Comparison of ENCODE assay signal across 1 cellular context in the genomic region with DNA sequence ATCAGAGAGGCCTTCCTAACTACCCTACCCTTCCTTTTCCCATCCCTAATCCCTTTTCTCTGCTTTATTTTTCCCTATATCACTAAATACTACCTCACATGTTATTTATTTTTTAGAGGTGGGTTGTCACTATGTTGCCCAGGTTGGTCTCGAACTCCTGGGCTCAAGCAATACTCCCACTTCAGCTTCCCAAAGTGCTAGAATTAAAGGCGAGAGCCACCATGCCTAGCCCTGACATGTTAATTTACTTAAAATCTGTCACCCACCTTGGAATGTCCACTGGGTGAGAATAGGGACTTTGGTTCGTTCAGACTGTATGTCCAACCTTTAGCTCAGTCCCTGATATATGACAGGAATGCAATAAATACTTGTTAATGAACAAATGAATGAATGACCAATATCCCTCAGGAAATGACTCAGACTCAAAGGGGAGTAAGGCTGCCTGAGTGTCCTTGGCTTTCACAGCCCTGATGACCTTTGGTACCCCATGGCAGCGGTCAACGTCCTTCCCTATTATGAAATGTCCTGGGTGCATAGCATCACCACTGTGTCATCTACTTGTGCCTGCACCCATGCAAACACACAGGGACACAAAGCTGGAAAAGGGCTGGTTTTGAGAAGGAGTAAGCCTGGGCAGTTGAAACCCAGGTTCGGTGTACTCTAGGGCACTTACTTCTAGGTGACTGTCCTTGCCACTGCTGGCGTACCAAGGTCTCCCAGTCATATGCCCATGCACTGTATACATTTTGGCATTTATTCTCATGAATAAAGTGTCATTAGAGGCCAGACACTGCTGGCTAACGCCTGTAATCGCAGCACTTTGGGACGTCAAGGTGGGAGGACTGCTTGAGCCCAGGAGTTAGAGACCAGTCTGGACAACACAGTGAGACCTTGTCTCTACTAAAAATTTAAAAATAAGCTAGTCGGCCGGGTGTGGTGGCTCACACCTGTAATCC.
TF ChIP-seq lines count a peak whose summit lies in the region.

No MANE protein-coding gene starts in this region.

TF ChIP-seq in endothelial cell of umbilical vein, 7 proteins besides CTCF, POLR2A, EP300 and RAD21:
- TF ChIP-seq, protein P1, sequence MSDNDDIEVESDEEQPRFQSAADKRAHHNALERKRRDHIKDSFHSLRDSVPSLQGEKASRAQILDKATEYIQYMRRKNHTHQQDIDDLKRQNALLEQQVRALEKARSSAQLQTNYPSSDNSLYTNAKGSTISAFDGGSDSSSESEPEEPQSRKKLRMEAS (IDR thresholded peaks at IDR 0.05; ENCODE audit: insufficient read depth, insufficient read length), result no peak
- no peak for TF ChIP-seq MYC (IDR thresholded peaks at IDR 0.05; ENCODE audit: low read depth, low read length)
- TF ChIP-seq FOS (IDR thresholded peaks at IDR 0.05; ENCODE audit: borderline replicate concordance, insufficient read depth, low read length), result peak; percentile 87
- peak; percentile 85 for TF ChIP-seq JUN (IDR thresholded peaks at IDR 0.05; ENCODE audit: borderline replicate concordance, insufficient read depth, insufficient read length, low read depth)
- peak; percentile 68 for TF ChIP-seq POLR2AphosphoS5 (IDR thresholded peaks at IDR 0.05; ENCODE audit: insufficient read depth, low read depth, low read length)
- TF ChIP-seq EZH2 (IDR thresholded peaks at IDR 0.05; ENCODE audit: borderline replicate concordance, low read depth, low read length, severe bottlenecking), result no peak
- TF ChIP-seq GATA2 (IDR thresholded peaks at IDR 0.05; ENCODE audit: insufficient read depth, insufficient read length, low read depth, low read length), result peak; percentile 21
